ENCODE assay signal across 1 cellular context in the genomic region with DNA sequence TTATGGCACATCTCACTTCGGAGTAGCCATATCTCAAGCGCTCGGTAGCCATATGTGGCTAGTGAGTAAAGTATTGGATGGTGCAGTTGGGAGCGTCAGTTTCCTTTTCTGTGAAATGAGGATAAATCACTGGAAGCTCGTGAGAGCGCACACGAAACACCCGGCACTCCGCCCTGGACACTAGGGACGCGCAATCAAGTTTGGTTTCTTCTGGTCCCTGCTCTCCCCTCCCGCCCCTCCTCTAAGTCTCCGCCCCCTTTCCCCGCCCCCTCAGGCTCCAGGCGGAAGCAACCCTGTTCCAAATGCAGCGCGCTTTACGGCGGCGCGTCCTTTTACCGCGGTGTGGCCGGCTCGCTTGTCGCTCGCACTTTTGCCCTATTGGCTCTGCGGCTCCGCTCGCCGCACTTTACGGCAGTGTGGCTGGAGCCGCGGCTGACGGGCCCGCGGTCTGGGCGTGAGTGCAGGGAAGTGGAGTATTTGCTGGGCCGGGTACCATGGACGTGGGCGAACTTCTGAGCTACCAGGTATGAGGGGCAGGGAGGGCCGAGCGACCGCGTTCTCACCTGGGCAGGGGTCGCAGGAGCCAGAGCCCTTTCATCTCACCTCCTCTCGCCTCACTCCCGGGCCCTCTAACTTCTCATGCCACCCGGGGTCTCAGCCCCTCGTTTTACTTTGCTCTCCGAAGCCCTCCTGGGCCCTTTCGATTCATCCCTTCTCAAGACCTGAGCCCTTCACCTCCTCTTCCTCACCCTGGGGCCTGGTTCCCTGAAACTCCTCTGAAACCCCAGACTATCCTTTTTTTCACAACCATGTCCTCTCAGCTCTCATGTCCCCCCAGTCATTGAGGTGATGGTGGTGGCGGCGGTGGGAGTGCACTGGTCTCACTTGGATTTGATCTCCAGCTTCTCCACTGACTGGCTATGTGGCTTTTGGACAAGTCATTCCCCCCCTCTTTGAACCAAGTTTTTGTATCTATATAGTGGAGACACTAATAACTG.
TF ChIP-seq lines count a peak whose summit lies in the region.

A gene with protein sequence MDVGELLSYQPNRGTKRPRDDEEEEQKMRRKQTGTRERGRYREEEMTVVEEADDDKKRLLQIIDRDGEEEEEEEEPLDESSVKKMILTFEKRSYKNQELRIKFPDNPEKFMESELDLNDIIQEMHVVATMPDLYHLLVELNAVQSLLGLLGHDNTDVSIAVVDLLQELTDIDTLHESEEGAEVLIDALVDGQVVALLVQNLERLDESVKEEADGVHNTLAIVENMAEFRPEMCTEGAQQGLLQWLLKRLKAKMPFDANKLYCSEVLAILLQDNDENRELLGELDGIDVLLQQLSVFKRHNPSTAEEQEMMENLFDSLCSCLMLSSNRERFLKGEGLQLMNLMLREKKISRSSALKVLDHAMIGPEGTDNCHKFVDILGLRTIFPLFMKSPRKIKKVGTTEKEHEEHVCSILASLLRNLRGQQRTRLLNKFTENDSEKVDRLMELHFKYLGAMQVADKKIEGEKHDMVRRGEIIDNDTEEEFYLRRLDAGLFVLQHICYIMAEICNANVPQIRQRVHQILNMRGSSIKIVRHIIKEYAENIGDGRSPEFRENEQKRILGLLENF (plus strand): TSS at position 402 of the 998 bp plus-strand sequence. CDS start 93 bp downstream, at position 495.

TF ChIP-seq in HepG2, 621 proteins besides CTCF, POLR2A, EP300 and RAD21 (continued from another document and continues in another):
- TF ChIP-seq, protein P1, sequence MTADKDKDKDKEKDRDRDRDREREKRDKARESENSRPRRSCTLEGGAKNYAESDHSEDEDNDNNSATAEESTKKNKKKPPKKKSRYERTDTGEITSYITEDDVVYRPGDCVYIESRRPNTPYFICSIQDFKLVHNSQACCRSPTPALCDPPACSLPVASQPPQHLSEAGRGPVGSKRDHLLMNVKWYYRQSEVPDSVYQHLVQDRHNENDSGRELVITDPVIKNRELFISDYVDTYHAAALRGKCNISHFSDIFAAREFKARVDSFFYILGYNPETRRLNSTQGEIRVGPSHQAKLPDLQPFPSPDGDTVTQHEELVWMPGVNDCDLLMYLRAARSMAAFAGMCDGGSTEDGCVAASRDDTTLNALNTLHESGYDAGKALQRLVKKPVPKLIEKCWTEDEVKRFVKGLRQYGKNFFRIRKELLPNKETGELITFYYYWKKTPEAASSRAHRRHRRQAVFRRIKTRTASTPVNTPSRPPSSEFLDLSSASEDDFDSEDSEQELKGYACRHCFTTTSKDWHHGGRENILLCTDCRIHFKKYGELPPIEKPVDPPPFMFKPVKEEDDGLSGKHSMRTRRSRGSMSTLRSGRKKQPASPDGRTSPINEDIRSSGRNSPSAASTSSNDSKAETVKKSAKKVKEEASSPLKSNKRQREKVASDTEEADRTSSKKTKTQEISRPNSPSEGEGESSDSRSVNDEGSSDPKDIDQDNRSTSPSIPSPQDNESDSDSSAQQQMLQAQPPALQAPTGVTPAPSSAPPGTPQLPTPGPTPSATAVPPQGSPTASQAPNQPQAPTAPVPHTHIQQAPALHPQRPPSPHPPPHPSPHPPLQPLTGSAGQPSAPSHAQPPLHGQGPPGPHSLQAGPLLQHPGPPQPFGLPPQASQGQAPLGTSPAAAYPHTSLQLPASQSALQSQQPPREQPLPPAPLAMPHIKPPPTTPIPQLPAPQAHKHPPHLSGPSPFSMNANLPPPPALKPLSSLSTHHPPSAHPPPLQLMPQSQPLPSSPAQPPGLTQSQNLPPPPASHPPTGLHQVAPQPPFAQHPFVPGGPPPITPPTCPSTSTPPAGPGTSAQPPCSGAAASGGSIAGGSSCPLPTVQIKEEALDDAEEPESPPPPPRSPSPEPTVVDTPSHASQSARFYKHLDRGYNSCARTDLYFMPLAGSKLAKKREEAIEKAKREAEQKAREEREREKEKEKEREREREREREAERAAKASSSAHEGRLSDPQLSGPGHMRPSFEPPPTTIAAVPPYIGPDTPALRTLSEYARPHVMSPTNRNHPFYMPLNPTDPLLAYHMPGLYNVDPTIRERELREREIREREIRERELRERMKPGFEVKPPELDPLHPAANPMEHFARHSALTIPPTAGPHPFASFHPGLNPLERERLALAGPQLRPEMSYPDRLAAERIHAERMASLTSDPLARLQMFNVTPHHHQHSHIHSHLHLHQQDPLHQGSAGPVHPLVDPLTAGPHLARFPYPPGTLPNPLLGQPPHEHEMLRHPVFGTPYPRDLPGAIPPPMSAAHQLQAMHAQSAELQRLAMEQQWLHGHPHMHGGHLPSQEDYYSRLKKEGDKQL (CRISPR knock-in tag; IDR thresholded peaks at IDR 0.05; ENCODE audit: low read depth): peak; percentile 50; the same call in 1 of the 2 replicates
- TF ChIP-seq IKZF1 (IDR thresholded peaks at IDR 0.05) (no peak), ZSCAN22 (CRISPR knock-in tag; IDR thresholded peaks at IDR 0.05) (0 out of 2 replicates have a peak, but pooled peaks have one; percentile 13), GATAD2A (CRISPR knock-in tag; IDR thresholded peaks at IDR 0.05) (peak; percentile 74), ELF4 (CRISPR knock-in tag; IDR thresholded peaks at IDR 0.05; ENCODE audit: borderline replicate concordance) (peak; percentile 84; the same call in 1 of the 2 replicates), HOXA5 (CRISPR knock-in tag; IDR thresholded peaks at IDR 0.05) (peak; percentile 96), NR3C1 (CRISPR knock-in tag; IDR thresholded peaks at IDR 0.05) (no peak), YEATS4 (CRISPR knock-in tag; IDR thresholded peaks at IDR 0.05; ENCODE audit: borderline replicate concordance) (peak; percentile 90; the same call in 1 of the 2 replicates), PITX1 (CRISPR knock-in tag; IDR thresholded peaks at IDR 0.05) (peak; percentile 83), ZNF484 (CRISPR knock-in tag; IDR thresholded peaks at IDR 0.05; ENCODE audit: borderline replicate concordance, low read depth) (no peak), THAP11 (CRISPR knock-in tag; IDR thresholded peaks at IDR 0.05) (peak; percentile 96), ZNF720 (CRISPR knock-in tag; IDR thresholded peaks at IDR 0.05) (no peak), RNF2 (conservative IDR thresholded peaks at IDR 0.05; ENCODE audit: low read depth) (0 out of 2 replicates have a peak, but pooled peaks have one; percentile 23), GPN1 (CRISPR knock-in tag; IDR thresholded peaks at IDR 0.05; ENCODE audit: borderline replicate concordance) (peak; percentile 33; the same call in 1 of the 2 replicates), ZNF383 (CRISPR knock-in tag; IDR thresholded peaks at IDR 0.05; ENCODE audit: borderline replicate concordance) (no peak), ZFP41 (CRISPR knock-in tag; IDR thresholded peaks at IDR 0.05; ENCODE audit: borderline replicate concordance) (peak; percentile 84; the same call in 1 of the 2 replicates), RBFOX2 (IDR thresholded peaks at IDR 0.05; ENCODE audit: low read depth, low read length) (peak; percentile 92), KLF12 (CRISPR knock-in tag; IDR thresholded peaks at IDR 0.05; ENCODE audit: borderline replicate concordance) (peak; percentile 70), NFKBIZ (CRISPR knock-in tag; IDR thresholded peaks at IDR 0.05) (peak; percentile 70), MBD4 (IDR thresholded peaks at IDR 0.05; ENCODE audit: borderline replicate concordance, low read length) (no peak), ZNF34 (CRISPR knock-in tag; IDR thresholded peaks at IDR 0.05; ENCODE audit: borderline replicate concordance) (no peak; the same call in 1 of the 2 replicates), ZNF33B (CRISPR knock-in tag; IDR thresholded peaks at IDR 0.05) (no peak), MZF1 (CRISPR knock-in tag; IDR thresholded peaks at IDR 0.05; ENCODE audit: borderline replicate concordance) (no peak)
- TF ChIP-seq, protein P2, sequence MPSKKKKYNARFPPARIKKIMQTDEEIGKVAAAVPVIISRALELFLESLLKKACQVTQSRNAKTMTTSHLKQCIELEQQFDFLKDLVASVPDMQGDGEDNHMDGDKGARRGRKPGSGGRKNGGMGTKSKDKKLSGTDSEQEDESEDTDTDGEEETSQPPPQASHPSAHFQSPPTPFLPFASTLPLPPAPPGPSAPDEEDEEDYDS (CRISPR knock-in tag; IDR thresholded peaks at IDR 0.05): peak; percentile 84
- TF ChIP-seq, protein P3, sequence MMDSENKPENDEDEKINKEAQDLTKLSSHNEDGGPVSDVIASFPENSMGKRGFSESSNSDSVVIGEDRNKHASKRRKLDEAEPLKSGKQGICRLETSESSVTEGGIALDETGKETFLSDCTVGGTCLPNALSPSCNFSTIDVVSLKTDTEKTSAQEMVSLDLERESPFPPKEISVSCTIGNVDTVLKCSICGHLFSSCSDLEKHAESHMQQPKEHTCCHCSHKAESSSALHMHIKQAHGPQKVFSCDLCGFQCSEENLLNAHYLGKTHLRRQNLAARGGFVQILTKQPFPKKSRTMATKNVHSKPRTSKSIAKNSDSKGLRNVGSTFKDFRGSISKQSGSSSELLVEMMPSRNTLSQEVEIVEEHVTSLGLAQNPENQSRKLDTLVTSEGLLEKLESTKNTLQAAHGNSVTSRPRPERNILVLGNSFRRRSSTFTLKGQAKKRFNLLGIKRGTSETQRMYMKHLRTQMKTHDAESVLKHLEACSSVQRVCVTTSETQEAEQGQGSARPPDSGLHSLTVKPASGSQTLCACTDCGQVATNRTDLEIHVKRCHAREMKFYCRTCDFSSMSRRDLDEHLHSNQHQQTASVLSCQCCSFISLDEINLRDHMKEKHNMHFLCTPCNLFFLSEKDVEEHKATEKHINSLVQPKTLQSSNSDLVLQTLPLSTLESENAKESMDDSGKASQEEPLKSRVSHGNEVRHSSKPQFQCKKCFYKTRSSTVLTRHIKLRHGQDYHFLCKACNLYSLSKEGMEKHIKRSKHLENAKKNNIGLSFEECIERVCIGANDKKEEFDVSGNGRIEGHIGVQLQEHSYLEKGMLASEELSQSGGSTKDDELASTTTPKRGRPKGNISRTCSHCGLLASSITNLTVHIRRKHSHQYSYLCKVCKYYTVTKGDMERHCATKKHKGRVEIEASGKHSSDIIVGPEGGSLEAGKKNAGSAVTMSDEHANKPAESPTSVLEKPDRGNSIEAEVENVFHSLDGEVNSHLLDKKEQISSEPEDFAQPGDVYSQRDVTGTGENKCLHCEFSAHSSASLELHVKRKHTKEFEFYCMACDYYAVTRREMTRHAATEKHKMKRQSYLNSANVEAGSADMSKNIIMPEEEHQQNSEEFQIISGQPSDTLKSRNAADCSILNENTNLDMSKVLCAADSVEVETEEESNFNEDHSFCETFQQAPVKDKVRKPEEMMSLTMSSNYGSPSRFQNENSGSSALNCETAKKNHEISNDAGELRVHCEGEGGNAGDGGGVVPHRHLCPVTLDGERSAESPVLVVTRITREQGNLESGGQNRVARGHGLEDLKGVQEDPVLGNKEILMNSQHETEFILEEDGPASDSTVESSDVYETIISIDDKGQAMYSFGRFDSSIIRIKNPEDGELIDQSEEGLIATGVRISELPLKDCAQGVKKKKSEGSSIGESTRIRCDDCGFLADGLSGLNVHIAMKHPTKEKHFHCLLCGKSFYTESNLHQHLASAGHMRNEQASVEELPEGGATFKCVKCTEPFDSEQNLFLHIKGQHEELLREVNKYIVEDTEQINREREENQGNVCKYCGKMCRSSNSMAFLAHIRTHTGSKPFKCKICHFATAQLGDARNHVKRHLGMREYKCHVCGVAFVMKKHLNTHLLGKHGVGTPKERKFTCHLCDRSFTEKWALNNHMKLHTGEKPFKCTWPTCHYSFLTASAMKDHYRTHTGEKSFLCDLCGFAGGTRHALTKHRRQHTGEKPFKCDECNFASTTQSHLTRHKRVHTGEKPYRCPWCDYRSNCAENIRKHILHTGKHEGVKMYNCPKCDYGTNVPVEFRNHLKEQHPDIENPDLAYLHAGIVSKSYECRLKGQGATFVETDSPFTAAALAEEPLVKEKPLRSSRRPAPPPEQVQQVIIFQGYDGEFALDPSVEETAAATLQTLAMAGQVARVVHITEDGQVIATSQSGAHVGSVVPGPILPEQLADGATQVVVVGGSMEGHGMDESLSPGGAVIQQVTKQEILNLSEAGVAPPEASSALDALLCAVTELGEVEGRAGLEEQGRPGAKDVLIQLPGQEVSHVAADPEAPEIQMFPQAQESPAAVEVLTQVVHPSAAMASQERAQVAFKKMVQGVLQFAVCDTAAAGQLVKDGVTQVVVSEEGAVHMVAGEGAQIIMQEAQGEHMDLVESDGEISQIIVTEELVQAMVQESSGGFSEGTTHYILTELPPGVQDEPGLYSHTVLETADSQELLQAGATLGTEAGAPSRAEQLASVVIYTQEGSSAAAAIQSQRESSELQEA (CRISPR knock-in tag; IDR thresholded peaks at IDR 0.05; ENCODE audit: not compliant biosample characterization): peak; percentile 44
- TF ChIP-seq, protein P4, sequence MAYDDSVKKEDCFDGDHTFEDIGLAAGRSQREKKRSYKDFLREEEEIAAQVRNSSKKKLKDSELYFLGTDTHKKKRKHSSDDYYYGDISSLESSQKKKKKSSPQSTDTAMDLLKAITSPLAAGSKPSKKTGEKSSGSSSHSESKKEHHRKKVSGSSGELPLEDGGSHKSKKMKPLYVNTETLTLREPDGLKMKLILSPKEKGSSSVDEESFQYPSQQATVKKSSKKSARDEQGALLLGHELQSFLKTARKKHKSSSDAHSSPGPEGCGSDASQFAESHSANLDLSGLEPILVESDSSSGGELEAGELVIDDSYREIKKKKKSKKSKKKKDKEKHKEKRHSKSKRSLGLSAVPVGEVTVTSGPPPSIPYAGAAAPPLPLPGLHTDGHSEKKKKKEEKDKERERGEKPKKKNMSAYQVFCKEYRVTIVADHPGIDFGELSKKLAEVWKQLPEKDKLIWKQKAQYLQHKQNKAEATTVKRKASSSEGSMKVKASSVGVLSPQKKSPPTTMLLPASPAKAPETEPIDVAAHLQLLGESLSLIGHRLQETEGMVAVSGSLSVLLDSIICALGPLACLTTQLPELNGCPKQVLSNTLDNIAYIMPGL (CRISPR knock-in tag; IDR thresholded peaks at IDR 0.05; ENCODE audit: borderline replicate concordance in 1 of 2, low read depth in 1 of 2): peak; percentile 89 to 94; a peak in 3 of 4 replicates
- TF ChIP-seq, protein P5, sequence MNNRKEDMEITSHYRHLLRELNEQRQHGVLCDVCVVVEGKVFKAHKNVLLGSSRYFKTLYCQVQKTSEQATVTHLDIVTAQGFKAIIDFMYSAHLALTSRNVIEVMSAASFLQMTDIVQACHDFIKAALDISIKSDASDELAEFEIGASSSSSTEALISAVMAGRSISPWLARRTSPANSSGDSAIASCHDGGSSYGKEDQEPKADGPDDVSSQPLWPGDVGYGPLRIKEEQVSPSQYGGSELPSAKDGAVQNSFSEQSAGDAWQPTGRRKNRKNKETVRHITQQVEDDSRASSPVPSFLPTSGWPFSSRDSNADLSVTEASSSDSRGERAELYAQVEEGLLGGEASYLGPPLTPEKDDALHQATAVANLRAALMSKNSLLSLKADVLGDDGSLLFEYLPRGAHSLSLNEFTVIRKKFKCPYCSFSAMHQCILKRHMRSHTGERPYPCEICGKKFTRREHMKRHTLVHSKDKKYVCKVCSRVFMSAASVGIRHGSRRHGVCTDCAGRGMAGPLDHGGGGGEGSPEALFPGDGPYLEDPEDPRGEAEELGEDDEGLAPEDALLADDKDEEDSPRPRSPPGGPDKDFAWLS (CRISPR knock-in tag; IDR thresholded peaks at IDR 0.05; ENCODE audit: borderline replicate concordance): no peak
- TF ChIP-seq, protein P6, sequence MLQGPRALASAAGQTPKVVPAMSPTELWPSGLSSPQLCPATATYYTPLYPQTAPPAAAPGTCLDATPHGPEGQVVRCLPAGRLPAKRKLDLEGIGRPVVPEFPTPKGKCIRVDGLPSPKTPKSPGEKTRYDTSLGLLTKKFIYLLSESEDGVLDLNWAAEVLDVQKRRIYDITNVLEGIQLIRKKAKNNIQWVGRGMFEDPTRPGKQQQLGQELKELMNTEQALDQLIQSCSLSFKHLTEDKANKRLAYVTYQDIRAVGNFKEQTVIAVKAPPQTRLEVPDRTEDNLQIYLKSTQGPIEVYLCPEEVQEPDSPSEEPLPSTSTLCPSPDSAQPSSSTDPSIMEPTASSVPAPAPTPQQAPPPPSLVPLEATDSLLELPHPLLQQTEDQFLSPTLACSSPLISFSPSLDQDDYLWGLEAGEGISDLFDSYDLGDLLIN (CRISPR knock-in tag; IDR thresholded peaks at IDR 0.05; ENCODE audit: borderline replicate concordance): peak; percentile 87; the same call in 1 of the 2 replicates
